In genomic region chr5:154395407-154396106, GRCh38 we compare ENCODE assay signal across 8 cellular contexts. TPM values are rescaled to one million over a fixed set of nuclear protein-coding genes. Genes with fewer than 3 reads are reported as not detected.
DNase-seq lines count a peak whose midpoint lies in the region; ATAC-seq and TF ChIP-seq lines count a peak whose summit lies in the region.

No MANE protein-coding gene starts in this region.

- H3K27ac ChIP-seq in esophagus squamous epithelium, result no peak overlapping the region

- in situ Hi-C loops in GM13977 (cut with MboI; ENCODE audit: low pct_unique_long_range_greater_than_20kb, low sequenced_read_pairs, unreplicated experiment), result loop anchor here (10.0 kb wide), 1 partner anchor 191 kb away; no protein-coding TSS in a partner anchor

- DNase-seq in NT2/D1 (ENCODE audit: low read depth, low spot score) (peak; percentile 44), left lobe of liver (ENCODE audit: low spot score) (no peak), GM13977 (ENCODE audit: low spot score) (no peak), NCI-H1092 treated with DMSO at 0.1 percent for 48 hours (lab: John Stamatoyannopoulos, UW) (no peak), esophagus squamous epithelium (lab: John Stamatoyannopoulos, UW) (no peak)
- no peak for DNase-seq in effector CD8-positive, alpha-beta T cell (lab: John Stamatoyannopoulos, UW)

- no peak overlapping the region for H3K9ac ChIP-seq in NT2/D1 (ENCODE audit: insufficient read length, low read depth)

- H3K27me3 ChIP-seq in NT2/D1 (ENCODE audit: insufficient read depth, insufficient read length) (no peaks in the 10 kb centered on the region), esophagus squamous epithelium (no peaks in the 10 kb centered on the region)

- ATAC-seq in GM18868 (IDR thresholded peaks at IDR 0.05; ENCODE audit: unreplicated experiment) (peak; percentile 44), HG02870 (IDR thresholded peaks at IDR 0.05; ENCODE audit: unreplicated experiment) (peak; percentile 96), left lobe of liver (peak; percentile 65)

- intact Hi-C loops in esophagus squamous epithelium (cut with DNase I), result no loop called here

- 44 to 45% methylated on average over 7 to 9 of the region's 14 CpGs for WGBS in esophagus squamous epithelium, 2 donors

- H3K4me1 ChIP-seq in NT2/D1 (ENCODE audit: insufficient read depth, insufficient read length) (peaks cover 3% of the 10 kb centered on the region), esophagus squamous epithelium (no peaks in the 10 kb centered on the region)

- no peak for TF ChIP-seq CTCF in GM13977 (IDR thresholded peaks at IDR 0.05; ENCODE audit: extremely low read depth, insufficient read depth, missing control alignments)
- TF ChIP-seq CTCF in esophagus squamous epithelium (IDR thresholded peaks at IDR 0.05), result no peak

- H3K9me3 ChIP-seq in NT2/D1 (ENCODE audit: insufficient read depth, low read length), result no peaks in the 10 kb centered on the region
- H3K9me3 ChIP-seq in esophagus squamous epithelium, result no peaks in the 10 kb centered on the region

- no peak for TF ChIP-seq POLR2A in esophagus squamous epithelium (IDR thresholded peaks at IDR 0.05)

- H3K4me3 ChIP-seq in NT2/D1 (ENCODE audit: insufficient read length, low read depth) (no peak overlapping the region), esophagus squamous epithelium (no peak overlapping the region)

- peaks cover 8% of the 10 kb centered on the region for H3K36me3 ChIP-seq in NT2/D1 (ENCODE audit: insufficient read depth, insufficient read length, low read length)
- peaks cover 0 to 8% (median 0%) of the 10 kb centered on the region in 3 donors for H3K36me3 ChIP-seq in esophagus squamous epithelium

RNA-seq across cellular contexts. Expression of gene SAP30L, which starts 50.2 kb away (rescaled TPM):
- 16.6 TPM for total RNA-seq in left lobe of liver
- 10 to 100 TPM; 11.1 to 32.0 (median 12.0) TPM for total RNA-seq in esophagus squamous epithelium

Comparison
In these comparisons a context has a peak if more than half of its experiments do, and no peak if none do; other contexts are left out.
1. ATAC-seq: peak in every context shown above with its lines; median percentile 96 in HG02870; 65 in left lobe of liver; 44 in GM18868.